23 cellular contexts compared by ENCODE assay signal in genomic region chr10:120455004-120455403, GRCh38. TPM values are rescaled to one million over a fixed set of nuclear protein-coding genes. Genes with fewer than 3 reads are reported as not detected.
"Had no signal": no experiment of that assay in that cellular context is flagged by ENCODE, and none has a peak within 500 bp of the region (broad histone marks: within the 10 kb centered on the region; RNA-seq: fewer than 3 reads in every experiment).

No MANE protein-coding gene starts in this region.

- H3K4me1 ChIP-seq: foreskin keratinocyte, prostate gland had no signal

- FAIRE-seq: kidney had no signal

- H3K36me3 Mint-ChIP-seq: brain; mesothelial cell of epicardium; naive thymus-derived CD8-positive, alpha-beta T cell had no signal

- H3K4me3 ChIP-seq: prostate gland, right atrium auricular region, upper lobe of left lung had no signal

- H3K27ac Mint-ChIP-seq: activated CD8-positive, alpha-beta memory T cell treated with anti-CD3 and anti-CD28 coated beads, Interleukin-2, amount 10 ng/mL, durations not matched to agents 7 days and 5 days; activated CD8-positive, alpha-beta T cell treated with anti-CD3 and anti-CD28 coated beads for 36 hours; activated naive CD8-positive, alpha-beta T cell treated with anti-CD3 and anti-CD28 coated beads, Interleukin-2, amount 50 U/mL, for 24 hours; activated T-helper 1 cell treated with anti-CD3 and anti-CD28 coated beads, Interleukin-12 subunit alpha, Interleukin-12 subunit beta, Interleukin-2, Interleukin-4 antibody, amounts not matched to agents 30 ng/mL and 10 ng/mL and 1 ng/mL, durations not matched to agents 14 hours and 24 hours and 36 hours; brain; mesothelial cell of epicardium had no signal

- H3K36me3 ChIP-seq: prostate gland, right atrium auricular region, upper lobe of left lung had no signal

- H3K27ac ChIP-seq: epithelial cell of prostate, foreskin keratinocyte, prostate gland, right atrium auricular region, upper lobe of left lung had no signal

- DNase-seq: activated CD4-positive, alpha-beta T cell treated with anti-CD3 and anti-CD28 coated beads for 48 hours; activated CD4-positive, CD25-positive, alpha-beta regulatory T cell; activated CD8-positive, alpha-beta memory T cell treated with anti-CD3 and anti-CD28 coated beads, Interleukin-2, amount 10 ng/mL, durations not matched to agents 7 days and 5 days; activated CD8-positive, alpha-beta T cell treated with anti-CD3 and anti-CD28 coated beads for 36 hours; activated gamma-delta T cell; activated naive CD4-positive, alpha-beta T cell treated with anti-CD3 and anti-CD28 coated beads, Interleukin-2, amount 50 U/mL, for 16 hours; activated naive CD8-positive, alpha-beta T cell treated with anti-CD3 and anti-CD28 coated beads, Interleukin-2, amount 50 U/mL, for 24 hours; activated T-cell treated with anti-CD3 and anti-CD28 coated beads for 4 hours; kidney; naive thymus-derived CD8-positive, alpha-beta T cell; stimulated activated CD4-positive, alpha-beta T cell treated with anti-CD3 and anti-CD28 coated beads, Interleukin-4, amount 100 ng/mL, for 4 hours; stimulated activated naive CD8-positive, alpha-beta T cell treated with anti-CD3 and anti-CD28 coated beads, Interleukin-15, Interleukin-2, amounts not matched to agents 100 U/mL and 50 U/mL, for 24 hours; T-helper 9 cell; upper lobe of left lung had no signal

- H3K4me1 Mint-ChIP-seq: activated CD8-positive, alpha-beta memory T cell treated with anti-CD3 and anti-CD28 coated beads, Interleukin-2, amount 10 ng/mL, durations not matched to agents 7 days and 5 days; activated naive CD8-positive, alpha-beta T cell treated with anti-CD3 and anti-CD28 coated beads, Interleukin-2, amount 50 U/mL, for 24 hours had no signal

- H3K9me3 ChIP-seq: prostate gland, right atrium auricular region, upper lobe of left lung had no signal

- H3K4me3 Mint-ChIP-seq: activated CD8-positive, alpha-beta memory T cell treated with anti-CD3 and anti-CD28 coated beads, Interleukin-2, amount 10 ng/mL, durations not matched to agents 7 days and 5 days; activated CD8-positive, alpha-beta T cell treated with anti-CD3 and anti-CD28 coated beads for 36 hours; activated naive CD8-positive, alpha-beta T cell treated with anti-CD3 and anti-CD28 coated beads, Interleukin-2, amount 50 U/mL, for 24 hours; activated T-helper 1 cell treated with anti-CD3 and anti-CD28 coated beads, Interleukin-12 subunit alpha, Interleukin-12 subunit beta, Interleukin-2, Interleukin-4 antibody, amounts not matched to agents 30 ng/mL and 10 ng/mL and 1 ng/mL, durations not matched to agents 14 hours and 24 hours and 36 hours had no signal

- ATAC-seq: activated CD8-positive, alpha-beta memory T cell treated with anti-CD3 and anti-CD28 coated beads, Interleukin-2, amount 10 ng/mL, durations not matched to agents 7 days and 5 days; activated CD8-positive, alpha-beta T cell treated with anti-CD3 and anti-CD28 coated beads for 36 hours; activated naive CD8-positive, alpha-beta T cell treated with anti-CD3 and anti-CD28 coated beads, Interleukin-2, amount 50 U/mL, for 24 hours; foreskin keratinocyte; left lobe of liver; naive thymus-derived CD8-positive, alpha-beta T cell; stimulated activated naive CD8-positive, alpha-beta T cell treated with anti-CD3 and anti-CD28 coated beads, Interleukin-15, Interleukin-2, amounts not matched to agents 100 U/mL and 50 U/mL, for 24 hours had no signal

- H3K9me3 Mint-ChIP-seq: activated CD8-positive, alpha-beta T cell treated with anti-CD3 and anti-CD28 coated beads for 36 hours; activated naive CD8-positive, alpha-beta T cell treated with anti-CD3 and anti-CD28 coated beads, Interleukin-2, amount 50 U/mL, for 24 hours; activated T-helper 1 cell treated with anti-CD3 and anti-CD28 coated beads, Interleukin-12 subunit alpha, Interleukin-12 subunit beta, Interleukin-2, Interleukin-4 antibody, amounts not matched to agents 30 ng/mL and 10 ng/mL and 1 ng/mL, durations not matched to agents 14 hours and 24 hours and 36 hours; mesothelial cell of epicardium; naive thymus-derived CD8-positive, alpha-beta T cell had no signal

RNA-seq across cellular contexts. Expression of gene PLPP4, which starts 2.0 kb away (rescaled TPM):
- total RNA-seq: activated CD8-positive, alpha-beta memory T cell treated with anti-CD3 and anti-CD28 coated beads, Interleukin-2, amount 10 ng/mL, durations not matched to agents 7 days and 5 days; activated CD8-positive, alpha-beta T cell treated with anti-CD3 and anti-CD28 coated beads for 36 hours; activated T-helper 1 cell treated with anti-CD3 and anti-CD28 coated beads, Interleukin-12 subunit alpha, Interleukin-12 subunit beta, Interleukin-2, Interleukin-4 antibody, amounts not matched to agents 30 ng/mL and 10 ng/mL and 1 ng/mL, durations not matched to agents 14 hours and 24 hours and 36 hours; naive thymus-derived CD8-positive, alpha-beta T cell; right atrium auricular region; T-helper 1 cell treated with Interleukin-12 subunit alpha and Interleukin-12 subunit beta and Interleukin-4 antibody, amounts not matched to agents 30 ng/mL and 1 ng/mL, for 36 hours had no signal
- polyA plus RNA-seq: naive thymus-derived CD8-positive, alpha-beta T cell had no signal
